9 cellular contexts compared by ENCODE assay signal in genomic region chr4:189837462-189837861, GRCh38.
"Had no signal": no experiment of that assay in that cellular context is flagged by ENCODE, and none has a peak within 500 bp of the region (broad histone marks: within the 10 kb centered on the region; RNA-seq: fewer than 3 reads in every experiment).

No MANE protein-coding gene starts in this region.

- H3K27ac ChIP-seq: GM23248 had no signal

- H3K9me3 ChIP-seq: HAP-1 had no signal

- H3K27ac Mint-ChIP-seq: GM23338, H9, HFFc6 had no signal

- H3K36me3 ChIP-seq: HAP-1 had no signal

- H3K4me3 ChIP-seq: GM23248, GM23338, HAP-1 had no signal

- H3K4me3 Mint-ChIP-seq: GM23338, H9, HFFc6 had no signal

- ATAC-seq: GM23338, HCT116 had no signal

- H3K4me1 ChIP-seq: HAP-1 had no signal

- H3K4me1 Mint-ChIP-seq: GM23338, H9 had no signal

- DNase-seq: GM23248, GOT3, H7, H9, HCEC 1CT, HFFc6 had no signal
